In genomic region chr2:205675861-205676516, GRCh38 we compare ENCODE assay signal across 8 cellular contexts. TPM values are rescaled to one million over a fixed set of nuclear protein-coding genes. Genes with fewer than 3 reads are reported as not detected.
A peak's percentile ranks its signal among the peaks of the same experiment; 100 is the strongest.
DNase-seq lines count a peak whose midpoint lies in the region; ATAC-seq, FAIRE-seq and TF ChIP-seq lines count a peak whose summit lies in the region.

No MANE protein-coding gene starts in this region.

- no peaks in the 10 kb centered on the region for H3K9me3 ChIP-seq in astrocyte (ENCODE audit: insufficient read depth, low read depth, low read length)
- no peaks in the 10 kb centered on the region for H3K9me3 ChIP-seq in keratinocyte (ENCODE audit: control insufficient read depth, low read depth, low read length)

- POLR2A ChIA-PET in BJ (lab: Charles Lee), result no interaction called here

- dilution Hi-C loops in keratinocyte (cut with MboI; ENCODE audit: extremely low pct_ligation_motif_present, low sequenced_read_pairs), result no loop called here

- DNase-seq in BJ (ENCODE audit: low read depth) (no peak), H7 (peak; percentile 51), NCI-H345 treated with DMSO at 0.1 percent for 48 hours (lab: John Stamatoyannopoulos, UW; ENCODE audit: unreplicated experiment) (peak; percentile 61), astrocyte (ENCODE audit: low read depth) (no peak), keratinocyte (ENCODE audit: low read depth, low spot score) (no peak), type B pancreatic cell (ENCODE audit: extremely low spot score, unreplicated experiment) (no peak)
- DNase-seq in activated CD8-positive, alpha-beta memory T cell treated with anti-CD3 and anti-CD28 coated beads, Interleukin-2, amount 50 U/mL, for 48 hours, result no peak

- peaks cover 2% of the 10 kb centered on the region for H3K4me1 ChIP-seq in astrocyte (ENCODE audit: insufficient read depth, low read length)
- H3K4me1 ChIP-seq in keratinocyte (ENCODE audit: control insufficient read depth, extremely low read depth, insufficient read depth, low read length), result peaks cover 31% of the 10 kb centered on the region

- H3K36me3 ChIP-seq in BJ (ENCODE audit: control insufficient read depth, insufficient read depth, low read length) (no peaks in the 10 kb centered on the region), H7 (replicated peaks; ENCODE audit: control insufficient read depth, insufficient read depth, low read length) (no peaks in the 10 kb centered on the region), astrocyte (ENCODE audit: insufficient read depth, low read length) (no peaks in the 10 kb centered on the region), keratinocyte (ENCODE audit: control insufficient read depth in 2 of 2, extremely low read depth in 1 of 2, insufficient read depth in 2 of 2, low read length in 2 of 2) (no peaks in the 10 kb centered on the region)

- H3K4me3 ChIP-seq in BJ (ENCODE audit: low read depth, low read length) (no peak overlapping the region), H7 (ENCODE audit: insufficient read depth, low read depth, low read length) (no peak overlapping the region), astrocyte (ENCODE audit: insufficient read depth, low read depth, low read length) (peak overlapping the region; percentile 24), keratinocyte (ENCODE audit: control insufficient read depth in 2 of 3, extremely low read depth in 1 of 3, insufficient read depth in 2 of 3, low read depth in 1 of 3, low read length in 3 of 3) (no peak overlapping the region)

- H3K27me3 Mint-ChIP-seq in astrocyte (ENCODE audit: low read depth, unreplicated experiment) (no peaks in the 10 kb centered on the region), type B pancreatic cell (peaks cover 3% of the 10 kb centered on the region)

- FAIRE-seq in astrocyte (lab: Jason Lieb, UNC) (peak; percentile 50), keratinocyte (lab: Jason Lieb, UNC) (peak; percentile 91)

- CTCF ChIA-PET in BJ (lab: Yijun Ruan, JAX), result interaction anchor here (0.5 to 3.1 kb wide), 31 partner anchors 14 to 1421 kb away, joined by 3 to 23 read pairs (median 3); no protein-coding TSS in a partner anchor

- H3K27ac ChIP-seq in astrocyte (ENCODE audit: low read depth, low read length) (no peak overlapping the region), keratinocyte (ENCODE audit: control insufficient read depth, insufficient read depth, low read length) (no peak overlapping the region)

- H3K4me2 ChIP-seq in astrocyte (ENCODE audit: low read length), result peak overlapping the region; percentile 75
- peak overlapping the region; percentile 52 for H3K4me2 ChIP-seq in keratinocyte (ENCODE audit: control insufficient read depth, extremely low read depth, insufficient read depth, low read depth, low read length)

- H3K4me1 Mint-ChIP-seq in astrocyte (ENCODE audit: low read depth, unreplicated experiment) (peaks cover 9% of the 10 kb centered on the region), type B pancreatic cell (ENCODE audit: unreplicated experiment) (peaks cover 20% of the 10 kb centered on the region)

- H3K9ac ChIP-seq in astrocyte (ENCODE audit: low read length), result peak overlapping the region; percentile 15
- no peak overlapping the region for H3K9ac ChIP-seq in keratinocyte (ENCODE audit: control insufficient read depth, extremely low read depth, insufficient read depth, low read length)

- no peaks in the 10 kb centered on the region for H3K79me2 ChIP-seq in astrocyte (ENCODE audit: insufficient read depth, low read length)
- no peaks in the 10 kb centered on the region for H3K79me2 ChIP-seq in keratinocyte (ENCODE audit: control insufficient read depth, insufficient read depth, low read length)

- no peaks in the 10 kb centered on the region for H3K9me3 Mint-ChIP-seq in astrocyte (ENCODE audit: unreplicated experiment)
- H3K9me3 Mint-ChIP-seq in type B pancreatic cell, result no peaks in the 10 kb centered on the region

- no peaks in the 10 kb centered on the region for H3K9me1 ChIP-seq in keratinocyte (ENCODE audit: control insufficient read depth, extremely low read depth, insufficient read depth, low read length)

- peak; percentile 82 for TF ChIP-seq CTCF in BJ (IDR thresholded peaks at IDR 0.05; ENCODE audit: insufficient read depth, low read depth, low read length)
- TF ChIP-seq CTCF in astrocyte (IDR thresholded peaks at IDR 0.05; ENCODE audit: insufficient read depth, low read depth, low read length), result peak; percentile 85
- TF ChIP-seq CTCF in keratinocyte (optimal IDR thresholded peaks at IDR 0.05 in 1 of 3, IDR thresholded peaks at IDR 0.05 in 1 of 3, conservative IDR thresholded peaks at IDR 0.05 in 1 of 3; ENCODE audit: extremely low read depth in 1 of 3, insufficient read depth in 2 of 3, low read length in 3 of 3), result peak in 2 of 3 experiments; percentile 64 to 71
- peak; percentile 89 for TF ChIP-seq CTCF in type B pancreatic cell (conservative IDR thresholded peaks at IDR 0.05)

- H3K4me3 Mint-ChIP-seq in astrocyte (ENCODE audit: unreplicated experiment), result no peak overlapping the region
- H3K4me3 Mint-ChIP-seq in type B pancreatic cell, result no peak overlapping the region

- ATAC-seq in HG02610 (IDR thresholded peaks at IDR 0.05; ENCODE audit: unreplicated experiment), result no peak

- H3K27ac Mint-ChIP-seq in astrocyte (ENCODE audit: unreplicated experiment) (no peak overlapping the region), type B pancreatic cell (no peak overlapping the region)

- no peaks in the 10 kb centered on the region for H3K27me3 ChIP-seq in BJ (ENCODE audit: control insufficient read depth, insufficient read depth, low read length)
- no peaks in the 10 kb centered on the region for H3K27me3 ChIP-seq in H7 (ENCODE audit: control insufficient read depth, insufficient read depth, low read length)
- no peaks in the 10 kb centered on the region for H3K27me3 ChIP-seq in astrocyte (ENCODE audit: insufficient read depth, low read length)
- H3K27me3 ChIP-seq in keratinocyte (ENCODE audit: control insufficient read depth, extremely low read depth, insufficient read depth, low read length), result no peaks in the 10 kb centered on the region

- H2AFZ ChIP-seq in astrocyte (ENCODE audit: low read depth, low read length), result peak overlapping the region; percentile 18
- peak overlapping the region; percentile 92 for H2AFZ ChIP-seq in keratinocyte (ENCODE audit: control insufficient read depth, low read length)

- H3K36me3 Mint-ChIP-seq in astrocyte (ENCODE audit: low read depth, unreplicated experiment) (no peaks in the 10 kb centered on the region), type B pancreatic cell (no peaks in the 10 kb centered on the region)

- H4K20me1 ChIP-seq in astrocyte (ENCODE audit: insufficient read depth, low read length) (no peaks in the 10 kb centered on the region), keratinocyte (ENCODE audit: control insufficient read depth, extremely low read depth, insufficient read depth, low read length) (no peaks in the 10 kb centered on the region)

RNA-seq across cellular contexts. Expression of gene NRP2, which starts 6.3 kb away (rescaled TPM):
- polyA plus RNA-seq in BJ (2011; rRNA removed) (14.7 and 19.7 TPM in 2 replicates), keratinocyte (9.1 to 20.6 TPM (median 20.6 TPM) in 3 replicates)
- polyA minus RNA-seq in BJ (2011; rRNA and poly(A)+ RNA removed), result 16.1 and 16.5 TPM in 2 replicates
- total RNA-seq in H7 (2014; rRNA removed; shearing (Covaris generic)), result 89.1 and 92.4 TPM in 2 replicates
- total RNA-seq in astrocyte (68.5 and 76.7 TPM in 2 replicates), type B pancreatic cell (ENCODE audit: low replicate concordance) (18.7 and 109 TPM in 2 replicates)
- 19.9 TPM for polyA plus RNA-seq in keratinocyte (2011; ENCODE audit: low read depth)
- 4.6 and 8.2 TPM in 2 replicates for polyA plus RNA-seq in keratinocyte (2011; cell fraction: cytosol; rRNA removed)
- 30.5 and 32.6 TPM in 2 replicates for polyA plus RNA-seq in keratinocyte (2011; cell fraction: nucleus; rRNA removed)
- polyA plus RNA-seq in keratinocyte (2012; ENCODE audit: low replicate concordance), result 14.4 and 18.2 TPM in 2 replicates
- 21.0 to 56.7 TPM (median 47.5 TPM) in 3 replicates for polyA minus RNA-seq in keratinocyte
- polyA minus RNA-seq in keratinocyte (2011; cell fraction: cytosol; rRNA and poly(A)+ RNA removed), result 8.6 TPM
- polyA minus RNA-seq in keratinocyte (2011; cell fraction: nucleus; rRNA and poly(A)+ RNA removed), result 30.6 and 49.4 TPM in 2 replicates

Comparison
In these comparisons a context has a peak if more than half of its experiments do, and no peak if none do; other contexts are left out.
1. DNase-seq: peak in H7 (single experiment) and NCI-H345 treated with DMSO at 0.1 percent for 48 hours (single experiment); none in BJ (single experiment), astrocyte (single experiment), keratinocyte (single experiment), type B pancreatic cell (single experiment) and activated CD8-positive, alpha-beta memory T cell treated with anti-CD3 and anti-CD28 coated beads, Interleukin-2, amount 50 U/mL, for 48 hours (single experiment).
2. Peak in every context shown above with its lines, with median percentiles within 50 percentile points of each other: CTCF ChIP-seq.